1 cellular context compared by ENCODE assay signal in the genomic region with DNA sequence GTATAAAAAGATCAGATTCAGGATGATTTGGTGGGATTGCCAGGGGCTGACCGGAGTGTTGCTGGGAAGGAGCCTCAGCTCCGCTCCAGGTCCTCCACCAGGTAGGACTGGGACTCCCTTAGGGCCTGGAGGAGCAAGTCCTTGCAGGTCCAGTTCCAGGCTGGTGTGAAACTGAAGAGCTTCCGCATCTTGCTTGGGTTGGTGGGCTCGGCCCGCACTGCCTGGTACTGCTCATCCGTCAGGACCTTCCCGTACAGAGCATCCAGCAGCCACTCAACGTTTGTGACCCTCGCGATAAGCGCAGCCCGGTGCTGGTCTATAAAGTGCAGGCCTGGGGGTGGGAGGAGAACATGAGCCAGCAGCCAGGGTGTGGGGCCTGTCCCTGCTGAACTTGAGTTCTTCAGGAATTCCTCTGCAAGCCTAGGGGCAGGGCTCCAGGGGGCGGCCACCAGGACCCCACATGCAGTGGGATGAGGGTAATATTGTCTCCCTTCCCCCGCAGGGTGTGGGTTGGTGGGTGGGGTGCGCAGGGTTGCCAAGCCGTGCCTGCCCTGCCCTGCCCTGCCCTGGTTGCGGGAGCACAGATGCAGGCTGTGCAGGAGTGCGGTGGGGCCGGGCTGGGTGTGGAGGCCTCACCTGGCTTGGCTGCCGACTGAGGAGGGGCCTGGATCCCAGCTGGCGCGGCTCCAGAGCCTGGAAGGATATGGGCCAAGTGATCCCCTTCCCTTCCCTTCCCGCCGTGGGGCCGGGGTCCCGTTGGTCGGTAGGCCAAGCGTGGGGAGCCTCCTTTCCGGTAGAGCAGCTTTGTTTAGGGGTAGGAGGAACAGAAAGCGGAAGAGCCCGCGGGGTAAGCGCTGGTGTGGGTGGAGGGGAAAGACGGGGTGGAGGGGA.
TF ChIP-seq lines count a peak whose summit lies in the region.

No MANE protein-coding gene starts in this region.

TF ChIP-seq in HEK293T, 16 proteins besides CTCF, POLR2A, EP300 and RAD21 (continued from another document):
- TF ChIP-seq, protein P1, sequence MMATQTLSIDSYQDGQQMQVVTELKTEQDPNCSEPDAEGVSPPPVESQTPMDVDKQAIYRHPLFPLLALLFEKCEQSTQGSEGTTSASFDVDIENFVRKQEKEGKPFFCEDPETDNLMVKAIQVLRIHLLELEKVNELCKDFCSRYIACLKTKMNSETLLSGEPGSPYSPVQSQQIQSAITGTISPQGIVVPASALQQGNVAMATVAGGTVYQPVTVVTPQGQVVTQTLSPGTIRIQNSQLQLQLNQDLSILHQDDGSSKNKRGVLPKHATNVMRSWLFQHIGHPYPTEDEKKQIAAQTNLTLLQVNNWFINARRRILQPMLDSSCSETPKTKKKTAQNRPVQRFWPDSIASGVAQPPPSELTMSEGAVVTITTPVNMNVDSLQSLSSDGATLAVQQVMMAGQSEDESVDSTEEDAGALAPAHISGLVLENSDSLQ (IDR thresholded peaks at IDR 0.05): no peak
- no peak for TF ChIP-seq FOXK2 (IDR thresholded peaks at IDR 0.05)
- no peak for TF ChIP-seq FOXA1 (IDR thresholded peaks at IDR 0.05)
- TF ChIP-seq CTBP1 (IDR thresholded peaks at IDR 0.05; ENCODE audit: borderline replicate concordance): no peak
- no peak for TF ChIP-seq TARDBP (IDR thresholded peaks at IDR 0.05)
- TF ChIP-seq HDGF (IDR thresholded peaks at IDR 0.05; ENCODE audit: borderline replicate concordance): no peak
- TF ChIP-seq SP1 (IDR thresholded peaks at IDR 0.05): no peak
TF ChIP-seq in HEK293T: peak in this region for 0.
